In genomic region chr16:85796599-85796998, GRCh38 we compare ENCODE assay signal across 26 cellular contexts. TPM values are rescaled to one million over a fixed set of nuclear protein-coding genes. Genes with fewer than 3 reads are reported as not detected.
DNase-seq lines count a peak whose midpoint lies in the region; ATAC-seq and FAIRE-seq lines count a peak whose summit lies in the region.
"Had no signal": no experiment of that assay in that cellular context is flagged by ENCODE, and none has a peak within 500 bp of the region (broad histone marks: within the 10 kb centered on the region; RNA-seq: fewer than 3 reads in every experiment).

No MANE protein-coding gene starts in this region.

- peaks cover 9% of the 10 kb centered on the region for H3K36me3 ChIP-seq in CD4-positive, alpha-beta memory T cell (ENCODE audit: insufficient read depth, low read length)
- H3K36me3 ChIP-seq: prostate gland had no signal

- ATAC-seq in T-helper 17 cell (no peak), naive B cell (ENCODE audit: low read depth in 2 of 2) (no peak)
- ATAC-seq: esophagus mucosa, left ventricle myocardium superior had no signal

- DNase-seq in T-helper 1 cell (no peak), T-helper 17 cell (no peak), naive B cell (no peak), NCI-H1694 (lab: John Stamatoyannopoulos, UW) (no peak), GM19239 (ENCODE audit: insufficient read length, low spot score) (no peak), globus pallidus (ENCODE audit: low spot score) (no peak)
- DNase-seq in CD4-positive, alpha-beta memory T cell = no peak
- DNase-seq: activated CD4-positive, alpha-beta T cell treated with anti-CD3 and anti-CD28 coated beads, Interleukin-2, amount 50 U/mL, for 4 hours; COR-L47; effector CD8-positive, alpha-beta T cell; foreskin melanocyte; hippocampal formation; left ventricle myocardium superior; midbrain; NCI-H1092; NCI-H187 treated with DMSO at 0.1 percent for 48 hours; NCI-H69; RPMI8226; upper lobe of left lung had no signal

- no peaks in the 10 kb centered on the region for H3K27me3 ChIP-seq in CD4-positive, alpha-beta memory T cell (ENCODE audit: insufficient read depth, low read length)
- H3K27me3 ChIP-seq: upper lobe of left lung had no signal

- CTCF ChIA-PET in CD4-positive, alpha-beta memory T cell (lab: Charles Lee; ENCODE audit: partially characterized antibody) = interaction anchor here (1.3 kb wide), 1 partner anchor 24 kb away, joined by 5 read pairs; no protein-coding TSS in a partner anchor

- H3K4me1 ChIP-seq in CD4-positive, alpha-beta memory T cell (ENCODE audit: insufficient read depth, low read length) = peaks cover 29% of the 10 kb centered on the region

- no peak for FAIRE-seq in GM19239 (lab: Jason Lieb, UNC)
- FAIRE-seq: colon, GM12891 had no signal

- no peaks in the 10 kb centered on the region for H3K9me3 Mint-ChIP-seq in T-helper 1 cell treated with Interleukin-12 subunit alpha and Interleukin-12 subunit beta and Interleukin-4 antibody, amounts not matched to agents 30 μg/mL and 1 μg/mL, for 36 hours
- H3K9me3 Mint-ChIP-seq in CD4-positive, alpha-beta memory T cell = no peaks in the 10 kb centered on the region
- H3K9me3 Mint-ChIP-seq in naive B cell = peaks cover 0 to 3% (median 0%) of the 10 kb centered on the region in 7 donors

- H3K27ac ChIP-seq in CD4-positive, alpha-beta memory T cell (ENCODE audit: low read depth, low read length) = no peak overlapping the region
- H3K27ac ChIP-seq: 22Rv1, prostate gland, upper lobe of left lung, VCaP had no signal

- no peaks in the 10 kb centered on the region for H3K9me3 ChIP-seq in CD4-positive, alpha-beta memory T cell (ENCODE audit: control insufficient read depth in 1 of 2, low read length in 2 of 2)
- no peaks in the 10 kb centered on the region for H3K9me3 ChIP-seq in T-helper 17 cell (ENCODE audit: control insufficient read depth, low read length, poor library complexity, severe bottlenecking)
- H3K9me3 ChIP-seq: prostate gland, upper lobe of left lung had no signal

- POLR2A ChIA-PET in CD4-positive, alpha-beta memory T cell (lab: Charles Lee; ENCODE audit: partially characterized antibody) = no interaction called here

- H3K27me3 Mint-ChIP-seq in T-helper 1 cell treated with Interleukin-12 subunit alpha and Interleukin-12 subunit beta and Interleukin-4 antibody, amounts not matched to agents 30 μg/mL and 1 μg/mL, for 36 hours (ENCODE audit: low read depth) = no peaks in the 10 kb centered on the region
- no peaks in the 10 kb centered on the region for H3K27me3 Mint-ChIP-seq in CD4-positive, alpha-beta memory T cell
- H3K27me3 Mint-ChIP-seq in T-helper 17 cell (no peaks in the 10 kb centered on the region), naive B cell (no peaks in the 10 kb centered on the region)

- peaks cover 27% of the 10 kb centered on the region for H3K4me1 Mint-ChIP-seq in T-helper 1 cell treated with Interleukin-12 subunit alpha and Interleukin-12 subunit beta and Interleukin-4 antibody, amounts not matched to agents 30 μg/mL and 1 μg/mL, for 36 hours (ENCODE audit: low read depth)
- H3K4me1 Mint-ChIP-seq in CD4-positive, alpha-beta memory T cell = peaks cover 32 to 82% (median 65%) of the 10 kb centered on the region in 4 donors
- peaks cover 37% of the 10 kb centered on the region for H3K4me1 Mint-ChIP-seq in T-helper 17 cell
- peaks cover 41 to 51% (median 50%) of the 10 kb centered on the region in 3 donors for H3K4me1 Mint-ChIP-seq in naive B cell

- intact Hi-C loops in CD4-positive, alpha-beta memory T cell (cut with micrococcal nuclease) = no loop called here

- H3K36me3 Mint-ChIP-seq in T-helper 1 cell treated with Interleukin-12 subunit alpha and Interleukin-12 subunit beta and Interleukin-4 antibody, amounts not matched to agents 30 μg/mL and 1 μg/mL, for 36 hours (ENCODE audit: low read depth) = peaks cover 35% of the 10 kb centered on the region
- peaks cover 40 to 64% of the 10 kb centered on the region in 2 donors for H3K36me3 Mint-ChIP-seq in CD4-positive, alpha-beta memory T cell
- H3K36me3 Mint-ChIP-seq in T-helper 17 cell (ENCODE audit: low read depth) (peaks cover 7% of the 10 kb centered on the region), naive B cell (peaks cover 23 to 39% of the 10 kb centered on the region in 2 donors)

- H3K4me3 Mint-ChIP-seq in T-helper 1 cell treated with Interleukin-12 subunit alpha and Interleukin-12 subunit beta and Interleukin-4 antibody, amounts not matched to agents 30 μg/mL and 1 μg/mL, for 36 hours = no peak overlapping the region
- H3K4me3 Mint-ChIP-seq in CD4-positive, alpha-beta memory T cell = peak overlapping the region in 5 of 8 donors; percentile 18 to 53 (median 26)
- H3K4me3 Mint-ChIP-seq in T-helper 17 cell (peak overlapping the region; percentile 28), naive B cell (peak overlapping the region in 5 of 8 donors; percentile 16 to 97 (median 89))

- H3K27ac Mint-ChIP-seq in T-helper 1 cell treated with Interleukin-12 subunit alpha and Interleukin-12 subunit beta and Interleukin-4 antibody, amounts not matched to agents 30 μg/mL and 1 μg/mL, for 36 hours = peak overlapping the region; percentile 14
- H3K27ac Mint-ChIP-seq in CD4-positive, alpha-beta memory T cell = peak overlapping the region in 1 of 7 donors; percentile 70
- H3K27ac Mint-ChIP-seq in T-helper 17 cell = peak overlapping the region; percentile 86
- peak overlapping the region in 1 of 6 donors; percentile 16 for H3K27ac Mint-ChIP-seq in naive B cell

- no peak overlapping the region for H3K4me3 ChIP-seq in CD4-positive, alpha-beta memory T cell (ENCODE audit: low read length in 2 of 2)
- H3K4me3 ChIP-seq: prostate gland, upper lobe of left lung had no signal

RNA-seq across cellular contexts. Expression of gene EMC8, which starts 2.7 kb away (rescaled TPM):
- total RNA-seq in CD4-positive, alpha-beta memory T cell = 10 to 100 TPM; 22.7 to 22.8 TPM
- polyA plus RNA-seq in CD4-positive, alpha-beta memory T cell = 10 to 100 TPM; 22.1 to 22.7 TPM
- 10 to 100 TPM; 32.5 to 40.1 TPM for total RNA-seq in T-helper 17 cell
- 10 to 100 TPM; 18.8 to 27.7 (median 21.5) TPM for polyA plus RNA-seq in naive B cell (ENCODE audit: low read depth in 6 of 6)

RNA-seq across cellular contexts. Expression of gene COX4I1, which starts 2.9 kb away (rescaled TPM):
- total RNA-seq in CD4-positive, alpha-beta memory T cell = 100 to 1,000 TPM; 490 to 521 TPM
- 1,000 to 10,000 TPM in 1 of 2 donors, 100 to 1,000 TPM in 1; 904 to 1,127 TPM for polyA plus RNA-seq in CD4-positive, alpha-beta memory T cell
- total RNA-seq in T-helper 17 cell = 100 to 1,000 TPM; 526 to 533 TPM
- 1,000 to 10,000 TPM in 5 of 6 donors, 100 to 1,000 TPM in 1; 943 to 1,321 (median 1,168) TPM for polyA plus RNA-seq in naive B cell (ENCODE audit: low read depth in 6 of 6)

RNA-seq across cellular contexts. Expression of gene C16orf74, which starts 45.7 kb away (rescaled TPM):
- 10 to 100 TPM; 11.7 to 13.6 TPM for total RNA-seq in CD4-positive, alpha-beta memory T cell
- polyA plus RNA-seq in CD4-positive, alpha-beta memory T cell = 10 to 100 TPM; 15.0 to 16.5 TPM
- total RNA-seq in T-helper 17 cell = 1 to 10 TPM; 4.6 to 7.2 TPM
- polyA plus RNA-seq in naive B cell (ENCODE audit: low read depth in 6 of 6) = 100 to 1,000 TPM; 106 to 243 (median 143) TPM
